8 cellular contexts compared by ENCODE assay signal in genomic region chr19:52527954-52528326, GRCh38. TPM values are rescaled to one million over a fixed set of nuclear protein-coding genes. Genes with fewer than 3 reads are reported as not detected.
DNase-seq lines count a peak whose midpoint lies in the region; ATAC-seq and TF ChIP-seq lines count a peak whose summit lies in the region.

No MANE protein-coding gene starts in this region.

- H3K36me3 Mint-ChIP-seq in MCF 10A (ENCODE audit: insufficient read depth, unreplicated experiment): peaks cover 16% of the 10 kb centered on the region
- peaks cover 29% of the 10 kb centered on the region for H3K36me3 Mint-ChIP-seq in stimulated activated naive CD8-positive, alpha-beta T cell treated with anti-CD3 and anti-CD28 coated beads, Interleukin-15, Interleukin-2, amounts not matched to agents 100 ng/mL and 50 ng/mL, for 24 hours (ENCODE audit: low read depth)

- no peaks in the 10 kb centered on the region for H3K36me3 ChIP-seq in kidney epithelial cell (ENCODE audit: control insufficient read depth, insufficient read depth, low read length)

- CTCF ChIA-PET in MCF 10A (lab: Yijun Ruan, JAX): interaction anchor here (0.9 kb wide), 1 partner anchor 195 kb away, joined by 4 read pairs; no protein-coding TSS in a partner anchor

- peak overlapping the region; percentile 99 for H3K27ac Mint-ChIP-seq in MCF 10A (ENCODE audit: low read depth, unreplicated experiment)
- peak overlapping the region; percentile 95 for H3K27ac Mint-ChIP-seq in stimulated activated naive CD8-positive, alpha-beta T cell treated with anti-CD3 and anti-CD28 coated beads, Interleukin-15, Interleukin-2, amounts not matched to agents 100 ng/mL and 50 ng/mL, for 24 hours

- intact Hi-C loops in MCF 10A (cut with micrococcal nuclease): no loop called here

- peak; percentile 9 for ATAC-seq in GM19328 (IDR thresholded peaks at IDR 0.05; ENCODE audit: unreplicated experiment)

- peaks cover 9% of the 10 kb centered on the region for H3K9me3 Mint-ChIP-seq in MCF 10A (ENCODE audit: unreplicated experiment)
- H3K9me3 Mint-ChIP-seq in stimulated activated naive CD8-positive, alpha-beta T cell treated with anti-CD3 and anti-CD28 coated beads, Interleukin-15, Interleukin-2, amounts not matched to agents 100 ng/mL and 50 ng/mL, for 24 hours: no peaks in the 10 kb centered on the region

- H3K4me3 ChIP-seq in kidney epithelial cell (ENCODE audit: low read depth, low read length): peak overlapping the region; percentile 62

- H3K4me1 Mint-ChIP-seq in MCF 10A (ENCODE audit: insufficient read depth, unreplicated experiment): peaks cover 12% of the 10 kb centered on the region
- H3K4me1 Mint-ChIP-seq in stimulated activated naive CD8-positive, alpha-beta T cell treated with anti-CD3 and anti-CD28 coated beads, Interleukin-15, Interleukin-2, amounts not matched to agents 100 ng/mL and 50 ng/mL, for 24 hours (ENCODE audit: low read depth): peaks cover 22% of the 10 kb centered on the region

- H3K27me3 ChIP-seq in kidney epithelial cell (ENCODE audit: control insufficient read depth, insufficient read depth, low read length): no peaks in the 10 kb centered on the region

- POLR2A ChIA-PET in MCF 10A (lab: Yijun Ruan, JAX): interaction anchor here (0.6 to 0.8 kb wide), 4 partner anchors 37 to 396 kb away, joined by 3 to 4 read pairs (median 3); partner anchors contain the start of gene ZNF766

- DNase-seq in HuH-7.5 (ENCODE audit: low spot score): peak; percentile 12
- DNase-seq in MCF 10A (ENCODE audit: unreplicated experiment): peak; percentile 8
- no peak for DNase-seq in kidney epithelial cell (ENCODE audit: low read depth)
- DNase-seq in epidermal melanocyte (ENCODE audit: insufficient read length, low spot score): no peak
- no peak for DNase-seq in NCI-H510A (lab: John Stamatoyannopoulos, UW)

- BruUV-seq in MCF 10A (replicated peaks; lab: Mats Ljungman, UMichigan): TSS peak; percentile 87

- H3K4me3 Mint-ChIP-seq in MCF 10A (ENCODE audit: unreplicated experiment): peak overlapping the region; percentile 93
- peak overlapping the region; percentile 95 for H3K4me3 Mint-ChIP-seq in stimulated activated naive CD8-positive, alpha-beta T cell treated with anti-CD3 and anti-CD28 coated beads, Interleukin-15, Interleukin-2, amounts not matched to agents 100 ng/mL and 50 ng/mL, for 24 hours

- H3K27ac ChIP-seq in 22Rv1: peak overlapping the region; percentile 94

- no peak for TF ChIP-seq CTCF in 22Rv1 (IDR thresholded peaks at IDR 0.05)
- no peak for TF ChIP-seq CTCF in MCF 10A (IDR thresholded peaks at IDR 0.05; ENCODE audit: unreplicated experiment)
- TF ChIP-seq CTCF in kidney epithelial cell (IDR thresholded peaks at IDR 0.05; ENCODE audit: insufficient read depth, low read length, poor library complexity, severe bottlenecking): no peak

- no peaks in the 10 kb centered on the region for H3K27me3 Mint-ChIP-seq in MCF 10A (ENCODE audit: insufficient read depth, unreplicated experiment)
- H3K27me3 Mint-ChIP-seq in stimulated activated naive CD8-positive, alpha-beta T cell treated with anti-CD3 and anti-CD28 coated beads, Interleukin-15, Interleukin-2, amounts not matched to agents 100 ng/mL and 50 ng/mL, for 24 hours: no peaks in the 10 kb centered on the region

RNA-seq across cellular contexts. Expression of gene ZNF808, which starts 0.5 kb away (rescaled TPM):
- 14.8 and 18.2 TPM in 2 replicates for total RNA-seq in MCF 10A (2022)
- total RNA-seq in kidney epithelial cell: 12.4 and 15.0 TPM in 2 replicates

RNA-seq across cellular contexts. Expression of gene ZNF701, which starts 42.1 kb away (rescaled TPM):
- total RNA-seq in MCF 10A (2022) (8.3 and 13.0 TPM in 2 replicates), kidney epithelial cell (11.0 and 14.6 TPM in 2 replicates)

Comparison
In these comparisons a context has a peak if more than half of its experiments do, and no peak if none do; other contexts are left out.
1. DNase-seq: peak in HuH-7.5 (single experiment) and MCF 10A (single experiment); none in kidney epithelial cell (single experiment), epidermal melanocyte (single experiment) and NCI-H510A (single experiment).